9 cellular contexts compared by ENCODE assay signal in genomic region chr1:153549741-153550397, GRCh38. TPM values are rescaled to one million over a fixed set of nuclear protein-coding genes. Genes with fewer than 3 reads are reported as not detected.
A peak's percentile ranks its signal among the peaks of the same experiment; 100 is the strongest.
DNase-seq lines count a peak whose midpoint lies in the region; ATAC-seq and TF ChIP-seq lines count a peak whose summit lies in the region.
"Had no signal": no experiment of that assay in that cellular context is flagged by ENCODE, and none has a peak within 500 bp of the region (broad histone marks: within the 10 kb centered on the region; RNA-seq: fewer than 3 reads in every experiment).

No MANE protein-coding gene starts in this region.

- peak overlapping the region; percentile 96 for H2AK5ac ChIP-seq in IMR-90 (ENCODE audit: low read depth, low read length)

- peak overlapping the region; percentile 65 for H3K27ac ChIP-seq in AG04450 (ENCODE audit: low read depth, low read length)
- peak overlapping the region; percentile 5 for H3K27ac ChIP-seq in IMR-90 (ENCODE audit: insufficient read depth, low read length)
- H3K27ac ChIP-seq in esophagus (ENCODE audit: low read depth in 2 of 2, low read length in 1 of 2) = peak overlapping the region; percentile 54 to 72
- peak overlapping the region; percentile 39 for H3K27ac ChIP-seq in psoas muscle
- no peak overlapping the region for H3K27ac ChIP-seq in CD8-positive, alpha-beta memory T cell (ENCODE audit: low read depth, low read length)

- H3K4me1 Mint-ChIP-seq in CD8-positive, alpha-beta memory T cell = peaks cover 17 to 25% (median 19%) of the 10 kb centered on the region in 3 donors

- in situ Hi-C loops in IMR-90 (cut with MboI; ENCODE audit: low sequenced_read_pairs) (loop anchor here (25.0 kb wide), 1 partner anchor 412 kb away; the partner anchor contains the start of genes CREB3L4, CRTC2 and SLC39A1), KBM-7 (cut with MboI; ENCODE audit: low pct_unique_long_range_greater_than_20kb, low sequenced_read_pairs) (loop anchor here (25.0 kb wide), 1 partner anchor 412 kb away; the partner anchor contains the start of genes CREB3L4, CRTC2 and SLC39A1)

- ATAC-seq in IMR-90 (ENCODE audit: low read depth) (no peak), psoas muscle (no peak)
- ATAC-seq: CD8-positive, alpha-beta T cell had no signal

- peak overlapping the region; percentile 80; the same call in 1 of the 2 replicates for H3K23ac ChIP-seq in IMR-90 (ENCODE audit: low read depth, low read length)

- H3K4ac ChIP-seq in IMR-90 (ENCODE audit: low read depth, low read length) = peak overlapping the region; percentile 96

- peak overlapping the region; percentile 1; the same call in 1 of the 2 replicates for H3K56ac ChIP-seq in IMR-90 (ENCODE audit: extremely low read depth, insufficient read depth, low read length)

- H3K18ac ChIP-seq in IMR-90 (ENCODE audit: low read depth, low read length) = peak overlapping the region; percentile 77

- peak overlapping the region; percentile 93 for H4K91ac ChIP-seq in IMR-90 (ENCODE audit: insufficient read depth, low read depth, low read length)

- H3K4me3 ChIP-seq in AG04450 (ENCODE audit: low read depth, low read length) (no peak overlapping the region), IMR-90 (ENCODE audit: insufficient read depth, low read depth, low read length) (no peak overlapping the region), esophagus (ENCODE audit: low read depth in 1 of 2, low read length in 2 of 2) (no peak overlapping the region), psoas muscle (no peak overlapping the region)
- H3K4me3 ChIP-seq in CD8-positive, alpha-beta memory T cell (ENCODE audit: low read length) = no peak overlapping the region

- peak overlapping the region; percentile 22; the same call in 1 of the 2 replicates for H3K9ac ChIP-seq in IMR-90 (ENCODE audit: low read depth, low read length)

- peaks cover under 1 to 7% (median 2%) of the 10 kb centered on the region in 3 donors for H3K36me3 Mint-ChIP-seq in CD8-positive, alpha-beta memory T cell

- H4K8ac ChIP-seq in IMR-90 (ENCODE audit: low read depth in 2 of 2, low read length in 2 of 2) = peak overlapping the region; percentile 36 to 87

- H2BK20ac ChIP-seq in IMR-90 (ENCODE audit: low read depth, low read length) = peak overlapping the region; percentile 94

- H3K4me3 Mint-ChIP-seq in CD8-positive, alpha-beta memory T cell = no peak overlapping the region
- H3K4me3 Mint-ChIP-seq: CD8-positive, alpha-beta T cell had no signal

- no peak for TF ChIP-seq POLR2A in IMR-90 (IDR thresholded peaks at IDR 0.05; ENCODE audit: low read depth, low read length)

- no peak for DNase-seq in AG04450 (ENCODE audit: low read depth, low spot score)
- no peak for DNase-seq in IMR-90
- DNase-seq in psoas muscle = peak in 1 of 2 donors; percentile 46
- no peak for DNase-seq in NCI-H1436 treated with DMSO at 0.1 percent for 48 hours (lab: John Stamatoyannopoulos, UW)
- DNase-seq in KBM-7 = no peak
- no peak for DNase-seq in hepatic stellate cell (ENCODE audit: low spot score)
- DNase-seq in CD8-positive, alpha-beta memory T cell = no peak
- DNase-seq: CD8-positive, alpha-beta T cell had no signal

- H3K27me3 ChIP-seq in AG04450 (ENCODE audit: control insufficient read depth, insufficient read depth, low read length) (no peaks in the 10 kb centered on the region), IMR-90 (ENCODE audit: control insufficient read depth, insufficient read depth, low read length) (no peaks in the 10 kb centered on the region), esophagus (ENCODE audit: control insufficient read depth in 1 of 2, insufficient read depth in 2 of 2, low read length in 2 of 2) (no peaks in the 10 kb centered on the region), psoas muscle (ENCODE audit: insufficient read depth in 3 of 3, low read length in 2 of 3) (no peaks in the 10 kb centered on the region)
- H3K27me3 ChIP-seq in CD8-positive, alpha-beta memory T cell (ENCODE audit: insufficient read depth, low read length, poor library complexity, severe bottlenecking) = no peaks in the 10 kb centered on the region

- H3K4me2 ChIP-seq in IMR-90 (ENCODE audit: low read depth, low read length) = no peak overlapping the region

- H2AFZ ChIP-seq in IMR-90 (replicated peaks; ENCODE audit: low read length, poor library complexity) = peak overlapping the region; percentile 83

- H2BK120ac ChIP-seq in IMR-90 (ENCODE audit: low read depth, low read length) = peak overlapping the region; percentile 97

- POLR2A ChIA-PET in AG04450 (lab: Yijun Ruan, JAX) (no interaction called here), IMR-90 (lab: Charles Lee; ENCODE audit: unreplicated experiment) (interaction anchor here (1.6 kb wide), 2 partner anchors 14 kb away, joined by 4 to 14 read pairs; partner anchors contain the start of gene S100A6)
- POLR2A ChIA-PET in CD8-positive, alpha-beta memory T cell (lab: Charles Lee) = no interaction called here

- H3K9me3 Mint-ChIP-seq in CD8-positive, alpha-beta memory T cell = no peaks in the 10 kb centered on the region
- H3K9me3 Mint-ChIP-seq: CD8-positive, alpha-beta T cell had no signal

- H3K79me1 ChIP-seq in IMR-90 (ENCODE audit: low read depth in 1 of 2, low read length in 2 of 2) = peaks cover 0 to 30% of the 10 kb centered on the region in 2 experiments; a peak in 3 of 4 replicates

- H3K14ac ChIP-seq in IMR-90 (replicated peaks; ENCODE audit: low read depth, low read length) = peak overlapping the region; percentile 35

- intact Hi-C loops in IMR-90 (cut with micrococcal nuclease) (loop anchor here (2.0 kb wide), 1 partner anchor 17 kb away; no protein-coding TSS in a partner anchor), psoas muscle (cut with DNase I) (no loop called here)

- whole genome bisulfite sequencing in IMR-90 (ENCODE audit: extremely low coverage in 2 of 2, insufficient read length in 1 of 2), 2 experiments = 86% methylated on average over 1 of the region's 6 CpGs; no CpG with 5 or more reads in 1 of the 2 experiments
- 65 to 74% methylated on average over 6 of the region's 6 CpGs for WGBS in esophagus, 2 donors
- 62 to 69% (median 64%) methylated on average over 6 of the region's 6 CpGs for WGBS in psoas muscle, 3 donors

- TF ChIP-seq RAD21 in IMR-90 (IDR thresholded peaks at IDR 0.05; ENCODE audit: low read length) = no peak

- peak overlapping the region; percentile 90; the same call in 2 of the 3 replicates for H2BK15ac ChIP-seq in IMR-90 (ENCODE audit: low read depth, low read length)

- no peak overlapping the region for H3K27ac Mint-ChIP-seq in CD8-positive, alpha-beta memory T cell
- H3K27ac Mint-ChIP-seq: CD8-positive, alpha-beta T cell had no signal

- H3K4me1 ChIP-seq in IMR-90 (ENCODE audit: control insufficient read depth, insufficient read depth, low read length) (peaks cover 45% of the 10 kb centered on the region), esophagus (ENCODE audit: control insufficient read depth in 2 of 2, insufficient read depth in 2 of 2, low read length in 1 of 2) (peaks cover 27 to 65% of the 10 kb centered on the region in 2 donors), psoas muscle (peaks cover 14% of the 10 kb centered on the region)
- peaks cover 28% of the 10 kb centered on the region for H3K4me1 ChIP-seq in CD8-positive, alpha-beta memory T cell (ENCODE audit: insufficient read depth, low read length)

- H3K27me3 Mint-ChIP-seq in CD8-positive, alpha-beta memory T cell = peaks cover 0 to 3% of the 10 kb centered on the region in 2 donors

- TF ChIP-seq CTCF in AG04450 (IDR thresholded peaks at IDR 0.05; ENCODE audit: low read depth, low read length) (no peak), IMR-90 (conservative IDR thresholded peaks at IDR 0.05; ENCODE audit: low read depth, low read length) (no peak), psoas muscle (IDR thresholded peaks at IDR 0.05) (no peak)

- no TSS peak for BruUV-seq in IMR-90 (replicated peaks; lab: Mats Ljungman, UMichigan)

- H2AK9ac ChIP-seq in IMR-90 (replicated peaks; ENCODE audit: low read depth, low read length, poor library complexity) = peak overlapping the region; percentile 96

- dilution Hi-C loops in IMR-90 (cut with HindIII; ENCODE audit: low sequenced_read_pairs, unreplicated experiment) = no loop called here

- H2BK5ac ChIP-seq in IMR-90 (ENCODE audit: low read depth, low read length, poor library complexity, severe bottlenecking) = peak overlapping the region; percentile 42

- H3K9me3 ChIP-seq in AG04450 (ENCODE audit: control insufficient read depth, insufficient read depth, low read length) (no peaks in the 10 kb centered on the region; the same call in 1 of the 2 replicates), IMR-90 (ENCODE audit: control insufficient read depth, insufficient read depth, low read length) (no peaks in the 10 kb centered on the region), esophagus (ENCODE audit: control insufficient read depth in 2 of 2, insufficient read depth in 1 of 2, low read depth in 1 of 2, low read length in 1 of 2) (no peaks in the 10 kb centered on the region), psoas muscle (no peaks in the 10 kb centered on the region)
- H3K9me3 ChIP-seq in CD8-positive, alpha-beta memory T cell (ENCODE audit: low read length) = no peaks in the 10 kb centered on the region

- CTCF ChIA-PET in AG04450 (lab: Charles Lee) = interaction anchor here (1.1 to 3.5 kb wide), 5 partner anchors 17 to 77 kb away, joined by 3 to 22 read pairs (median 10); partner anchors contain the start of gene S100A13
- CTCF ChIA-PET in IMR-90 (lab: Yijun Ruan, JAX) = interaction anchor here (1.2 kb wide), 1 partner anchor 18 kb away, joined by 4 read pairs; no protein-coding TSS in a partner anchor
- CTCF ChIA-PET in CD8-positive, alpha-beta memory T cell (lab: Charles Lee) = interaction anchor here (1.1 to 5.6 kb wide), 3 partner anchors 17 to 54 kb away, joined by 3 to 30 read pairs (median 3); no protein-coding TSS in a partner anchor

- peak overlapping the region; percentile 50 for H4K5ac ChIP-seq in IMR-90 (ENCODE audit: low read depth, low read length)

- H4K20me1 ChIP-seq in IMR-90 (ENCODE audit: insufficient read depth, low read length) = no peaks in the 10 kb centered on the region

- peaks cover 62% of the 10 kb centered on the region for H3K9me1 ChIP-seq in IMR-90 (ENCODE audit: insufficient read depth, low read length)

- H3K36me3 ChIP-seq in IMR-90 (ENCODE audit: control insufficient read depth, insufficient read depth, low read length) (no peaks in the 10 kb centered on the region), esophagus (ENCODE audit: control insufficient read depth in 2 of 2, insufficient read depth in 2 of 2, low read length in 1 of 2) (peaks cover 4% of the 10 kb centered on the region in 2 donors), psoas muscle (ENCODE audit: insufficient read depth in 1 of 2, low read depth in 1 of 2) (no peaks in the 10 kb centered on the region)
- H3K36me3 ChIP-seq in CD8-positive, alpha-beta memory T cell (ENCODE audit: insufficient read depth, low read length) = no peaks in the 10 kb centered on the region

RNA-seq across cellular contexts. Expression of gene S100A3, which starts 0.8 kb away (rescaled TPM):
- 1.8 and 3.2 TPM in 2 replicates for polyA plus RNA-seq in AG04450 (2011; rRNA removed)
- polyA minus RNA-seq in AG04450 (2011; rRNA and poly(A)+ RNA removed) = 1.6 and 2.1 TPM in 2 replicates
- 1.4 and 2.9 TPM in 2 replicates for total RNA-seq in IMR-90 (2012; rRNA removed)
- 4.5 and 6.2 TPM in 2 replicates for polyA plus RNA-seq in IMR-90 (2012; rRNA removed)
- 5.1 and 8.9 TPM in 2 replicates for polyA plus RNA-seq in IMR-90 (2012; cell fraction: cytosol; rRNA removed)
- polyA plus RNA-seq in IMR-90 (2012; cell fraction: nucleus; rRNA removed; ENCODE audit: low replicate concordance) = 3.3 and 5.1 TPM in 2 replicates
- 10 to 100 TPM; 10.2 to 27.5 TPM for polyA plus RNA-seq in esophagus
- 1 to 10 TPM in 2 of 4 donors, under 1 TPM in 2; 0.34 to 5.5 (median 0.86) TPM for total RNA-seq in psoas muscle
- 1 to 10 TPM in 2 of 3 donors, under 1 TPM in 1; 0.77 to 6.6 (median 3.4) TPM for polyA plus RNA-seq in psoas muscle
- total RNA-seq in CD8-positive, alpha-beta memory T cell = not detected
- not detected for polyA plus RNA-seq in CD8-positive, alpha-beta memory T cell
- total RNA-seq: CD8-positive, alpha-beta T cell had no signal

RNA-seq across cellular contexts. Expression of gene S100A4, which starts 4.3 kb away (rescaled TPM):
- polyA plus RNA-seq in AG04450 (2011; rRNA removed) = 20.0 and 20.7 TPM in 2 replicates
- 3.6 and 5.1 TPM in 2 replicates for polyA minus RNA-seq in AG04450 (2011; rRNA and poly(A)+ RNA removed)
- total RNA-seq in IMR-90 (2012; rRNA removed) = 5.6 and 7.5 TPM in 2 replicates
- 15.0 and 16.6 TPM in 2 replicates for polyA plus RNA-seq in IMR-90 (2012; rRNA removed)
- 17.1 and 25.7 TPM in 2 replicates for polyA plus RNA-seq in IMR-90 (2012; cell fraction: cytosol; rRNA removed)
- polyA plus RNA-seq in IMR-90 (2012; cell fraction: nucleus; rRNA removed; ENCODE audit: low replicate concordance) = 3.3 and 5.2 TPM in 2 replicates
- polyA plus RNA-seq in esophagus = 100 to 1,000 TPM; 145 to 249 TPM
- total RNA-seq in psoas muscle = 10 to 100 TPM; 27.0 to 54.7 (median 47.3) TPM
- 100 to 1,000 TPM in 1 of 3 donors, 10 to 100 TPM in 2; 75.2 to 155 (median 83.6) TPM for polyA plus RNA-seq in psoas muscle
- 100 to 1,000 TPM; 125 to 132 TPM for total RNA-seq in CD8-positive, alpha-beta memory T cell
- polyA plus RNA-seq in CD8-positive, alpha-beta memory T cell = 2,575 TPM

RNA-seq across cellular contexts. Expression of gene S100A5, which starts 9.1 kb away (rescaled TPM):
- polyA plus RNA-seq in AG04450 (2011; rRNA removed) = 0.25 and 0.42 TPM in 2 replicates
- polyA minus RNA-seq in AG04450 (2011; rRNA and poly(A)+ RNA removed) = not detected in 2 replicates
- total RNA-seq in IMR-90 (2012; rRNA removed) = 0.56 TPM in 1 of 2 replicates, not detected in the other
- 0.27 and 0.55 TPM in 2 replicates for polyA plus RNA-seq in IMR-90 (2012; rRNA removed)
- 1.1 TPM in 1 of 2 replicates, not detected in the other for polyA plus RNA-seq in IMR-90 (2012; cell fraction: cytosol; rRNA removed)
- not detected in 2 replicates for polyA plus RNA-seq in IMR-90 (2012; cell fraction: nucleus; rRNA removed; ENCODE audit: low replicate concordance)
- under 1 TPM in 1 of 2 donors, not detected in 1; 0.11 TPM for polyA plus RNA-seq in esophagus
- not detected for total RNA-seq in psoas muscle
- not detected for polyA plus RNA-seq in psoas muscle
- 1 to 10 TPM in 1 of 2 experiments, under 1 TPM in 1; 0.61 to 1.5 TPM for total RNA-seq in CD8-positive, alpha-beta memory T cell
- 1.6 TPM for polyA plus RNA-seq in CD8-positive, alpha-beta memory T cell
- total RNA-seq: CD8-positive, alpha-beta T cell had no signal

RNA-seq across cellular contexts. Expression of gene S100A6, which starts 14.1 kb away (rescaled TPM):
- polyA plus RNA-seq in AG04450 (2011; rRNA removed) (1,379 and 2,089 TPM in 2 replicates), IMR-90 (2012; rRNA removed) (1,755 and 2,394 TPM in 2 replicates), esophagus (1,000 to 10,000 TPM in 1 of 2 donors, 100 to 1,000 TPM in 1; 936 to 2,978 TPM), psoas muscle (100 to 1,000 TPM; 295 to 506 (median 467) TPM)
- 566 and 765 TPM in 2 replicates for polyA minus RNA-seq in AG04450 (2011; rRNA and poly(A)+ RNA removed)
- total RNA-seq in IMR-90 (2012; rRNA removed) (373 and 555 TPM in 2 replicates), psoas muscle (100 to 1,000 TPM in 3 of 4 donors, 10 to 100 TPM in 1; 78.5 to 420 (median 150) TPM)
- polyA plus RNA-seq in IMR-90 (2012; cell fraction: cytosol; rRNA removed) = 755 and 1,450 TPM in 2 replicates
- polyA plus RNA-seq in IMR-90 (2012; cell fraction: nucleus; rRNA removed; ENCODE audit: low replicate concordance) = 227 and 313 TPM in 2 replicates
- total RNA-seq in CD8-positive, alpha-beta memory T cell = 100 to 1,000 TPM; 244 to 254 TPM
- 892 TPM for polyA plus RNA-seq in CD8-positive, alpha-beta memory T cell

RNA-seq across cellular contexts. Expression of gene S100A2, which starts 15.8 kb away (rescaled TPM):
- polyA plus RNA-seq in AG04450 (2011; rRNA removed) (3.9 and 5.2 TPM in 2 replicates), IMR-90 (2012; rRNA removed) (7.9 and 9.5 TPM in 2 replicates), esophagus (1,000 to 10,000 TPM; 2,831 to 3,591 TPM), psoas muscle (10 to 100 TPM in 1 of 3 donors, 1 to 10 TPM in 2; 1.1 to 15.4 (median 2.1) TPM)
- polyA minus RNA-seq in AG04450 (2011; rRNA and poly(A)+ RNA removed) = 1.3 and 3.0 TPM in 2 replicates
- total RNA-seq in IMR-90 (2012; rRNA removed) (3.6 and 4.4 TPM in 2 replicates), psoas muscle (1 to 10 TPM in 3 of 4 donors, under 1 TPM in 1; 0.86 to 10.0 (median 1.1) TPM)
- polyA plus RNA-seq in IMR-90 (2012; cell fraction: cytosol; rRNA removed) = 6.2 and 11.3 TPM in 2 replicates
- 5.1 TPM in 2 replicates for polyA plus RNA-seq in IMR-90 (2012; cell fraction: nucleus; rRNA removed; ENCODE audit: low replicate concordance)
- 1 to 10 TPM in 1 of 2 experiments, under 1 TPM in 1; 0.81 to 1.1 TPM for total RNA-seq in CD8-positive, alpha-beta memory T cell
- polyA plus RNA-seq in CD8-positive, alpha-beta memory T cell = 0.72 TPM
- total RNA-seq: CD8-positive, alpha-beta T cell had no signal

Comparison
In these comparisons a context has a peak if more than half of its experiments do, and no peak if none do; other contexts are left out.
1. RNA of gene S100A4, which starts 4.3 kb away (polyA plus RNA-seq): 2,575 TPM in CD8-positive, alpha-beta memory T cell (single experiment); 145 to 249 TPM in esophagus, 75.2 to 155 TPM in psoas muscle, 20.0 to 20.7 TPM in AG04450 and 3.3 to 25.7 TPM in IMR-90; every median in the first group is over 10 times any median in the second.